In genomic region chr1:226702957-226703831, GRCh38 we compare ENCODE assay signal across 7 cellular contexts. TPM values are rescaled to one million over a fixed set of nuclear protein-coding genes. Genes with fewer than 3 reads are reported as not detected.
DNase-seq lines count a peak whose midpoint lies in the region; ATAC-seq and TF ChIP-seq lines count a peak whose summit lies in the region.

No MANE protein-coding gene starts in this region.

- H3K4me3 ChIP-seq in kidney epithelial cell (ENCODE audit: low read depth, low read length) = peak overlapping the region; percentile 69

- ATAC-seq in HG02678 (IDR thresholded peaks at IDR 0.05; ENCODE audit: unreplicated experiment) = peak; percentile 88

- peak; percentile 89 for TF ChIP-seq POLR2A in GM15510 (IDR thresholded peaks at IDR 0.05; ENCODE audit: borderline replicate concordance, extremely low read depth, insufficient read length)

- H3K27me3 ChIP-seq in kidney epithelial cell (ENCODE audit: control insufficient read depth, insufficient read depth, low read length) = no peaks in the 10 kb centered on the region

- TF ChIP-seq CTCF in kidney epithelial cell (IDR thresholded peaks at IDR 0.05; ENCODE audit: insufficient read depth, low read length, poor library complexity, severe bottlenecking) = no peak

- H3K36me3 ChIP-seq in kidney epithelial cell (ENCODE audit: control insufficient read depth, insufficient read depth, low read length) = no peaks in the 10 kb centered on the region

- DNase-seq in NCI-H1417 treated with DMSO at 0.1 percent for 48 hours (lab: John Stamatoyannopoulos, UW) = peak; percentile 22
- DNase-seq in activated CD4-positive, CD25-positive, alpha-beta regulatory T cell (lab: John Stamatoyannopoulos, UW) = peak; percentile 52 to 80 (median 64)
- DNase-seq in central memory CD4-positive, alpha-beta T cell = peak; percentile 86
- no peak for DNase-seq in kidney epithelial cell (ENCODE audit: low read depth)
- peak; percentile 64 to 78 for DNase-seq in stimulated activated CD4-positive, alpha-beta T cell treated with anti-CD3 and anti-CD28 coated beads, Interleukin-15, amount 100 ng/mL, for 1 hour (ENCODE audit: low read depth in 1 of 2, low spot score in 1 of 2)

RNA-seq across cellular contexts. Expression of gene ITPKB, which starts 35.9 kb away (rescaled TPM):
- total RNA-seq in kidney epithelial cell = 11.7 and 12.4 TPM in 2 replicates
